23 cellular contexts compared by ENCODE assay signal in the genomic region with DNA sequence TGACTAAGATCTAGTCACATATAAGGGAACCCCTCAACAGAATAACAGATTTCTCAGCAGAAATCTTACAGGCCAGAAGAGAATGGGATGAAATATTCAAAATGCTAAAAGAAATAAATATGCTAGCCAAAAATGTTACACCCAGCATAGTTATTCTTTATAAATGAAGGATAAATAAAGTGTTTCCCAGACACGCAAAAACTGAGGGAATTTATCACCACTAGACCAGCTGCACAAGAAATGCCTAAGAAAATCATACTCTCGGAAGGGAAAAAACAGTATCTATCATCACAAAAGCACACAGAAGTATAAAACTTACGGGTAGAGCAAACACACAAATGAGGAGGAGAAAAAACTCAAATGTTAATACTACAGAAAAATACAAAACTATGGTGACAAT.
DNase-seq lines count a peak whose midpoint lies in the region; ATAC-seq, FAIRE-seq and TF ChIP-seq lines count a peak whose summit lies in the region.
"Had no signal": no experiment of that assay in that cellular context is flagged by ENCODE, and none has a peak within 500 bp of the region (broad histone marks: within the 10 kb centered on the region; RNA-seq: fewer than 3 reads in every experiment).

No MANE protein-coding gene starts in this region.

- H2BK15ac ChIP-seq in mesendoderm (replicated peaks; ENCODE audit: low read depth): no peak overlapping the region

- no peaks in the 10 kb centered on the region for H3K9me2 ChIP-seq in PC-9 (ENCODE audit: insufficient read depth)

- POLR2A ChIA-PET in HepG2 (lab: Yijun Ruan, JAX) (no interaction called here), PC-9 (lab: Charles Lee; ENCODE audit: unreplicated experiment) (no interaction called here)

- H3F3A ChIP-seq in PC-9 (ENCODE audit: insufficient read depth, low read depth): no peaks in the 10 kb centered on the region

- H3K23ac ChIP-seq in mesendoderm (ENCODE audit: low read length): no peak overlapping the region

- no peak overlapping the region for H4K8ac ChIP-seq in mesendoderm (ENCODE audit: low read depth, low read length)

- H2BK120ac ChIP-seq in mesendoderm (ENCODE audit: low read depth, low read length): no peak overlapping the region

- H4K20me1 ChIP-seq in HepG2 (ENCODE audit: insufficient read depth, low read length) (no peaks in the 10 kb centered on the region), PC-9 (ENCODE audit: insufficient read depth) (no peaks in the 10 kb centered on the region)
- H4K20me1 ChIP-seq: BLaER1 had no signal

- ATAC-seq in HepG2 (no peak), right lobe of liver (no peak), HG02798 (IDR thresholded peaks at IDR 0.05; ENCODE audit: poor library complexity, unreplicated experiment) (no peak), GM19023 (IDR thresholded peaks at IDR 0.05; ENCODE audit: unreplicated experiment) (no peak)
- ATAC-seq: CD8-positive, alpha-beta T cell; HCT116 had no signal

- 14% methylated on average over 3 of the region's 3 CpGs for WGBS in HepG2 (ENCODE audit: low lambda C conversion rate)
- 64% methylated on average over 3 of the region's 3 CpGs for WGBS in right lobe of liver (ENCODE audit: insufficient coverage, low coverage, low lambda C conversion rate, missing lambda C conversion rate)
- no CpG with 5 or more reads among the region's 3 CpGs for WGBS in mesendoderm (ENCODE audit: extremely low coverage, insufficient coverage, low lambda C conversion rate)

- H3K36me3 Mint-ChIP-seq in nephron progenitor cell (ENCODE audit: low read depth) (peaks cover 37% of the 10 kb centered on the region), type B pancreatic cell (peaks cover 7% of the 10 kb centered on the region)
- H3K36me3 Mint-ChIP-seq: CD4-positive, CD25-positive, alpha-beta regulatory T cell; CD8-positive, alpha-beta T cell had no signal

- H3K27me3 ChIP-seq in HepG2 (ENCODE audit: control insufficient read depth in 1 of 2, insufficient read depth in 2 of 2, low read length in 2 of 2) (no peaks in the 10 kb centered on the region), right lobe of liver (no peaks in the 10 kb centered on the region), mesendoderm (ENCODE audit: insufficient read depth, low read length, poor library complexity) (no peaks in the 10 kb centered on the region), PC-9 (ENCODE audit: insufficient read depth, low read depth) (no peaks in the 10 kb centered on the region)
- H3K27me3 ChIP-seq: BLaER1 had no signal

- H3K27ac ChIP-seq in HepG2 (ENCODE audit: extremely low read length, insufficient read depth, low read length) (no peak overlapping the region), right lobe of liver (no peak overlapping the region), mesendoderm (ENCODE audit: low read depth, low read length) (no peak overlapping the region), PC-9 (no peak overlapping the region)
- H3K27ac ChIP-seq: 22Rv1, BLaER1, C4-2B had no signal

- H3K9ac ChIP-seq in HepG2 (ENCODE audit: insufficient read depth, low read depth, low read length): no peak overlapping the region
- H3K9ac ChIP-seq in mesendoderm (ENCODE audit: low read length): no peak overlapping the region
- H3K9ac ChIP-seq: BLaER1 had no signal

- H4K5ac ChIP-seq in mesendoderm (ENCODE audit: low read length): no peak overlapping the region

- no peak overlapping the region for H3K18ac ChIP-seq in mesendoderm (ENCODE audit: low read length)

- DNase-seq in HepG2 (ENCODE audit: low spot score): no peak
- DNase-seq in right lobe of liver: no peak
- DNase-seq in mesendoderm: peak; percentile 11
- DNase-seq in nephron progenitor cell: no peak
- no peak for DNase-seq in type B pancreatic cell (ENCODE audit: extremely low spot score, unreplicated experiment)
- no peak for DNase-seq in PC-9
- DNase-seq: Caco-2; CD4-positive, CD25-positive, alpha-beta regulatory T cell; CD8-positive, alpha-beta T cell; DMS153; DND-41; HFFc6 had no signal

- H3K4me3 ChIP-seq in HepG2 (replicated peaks in 1 of 3; ENCODE audit: insufficient read depth in 1 of 3, low read depth in 2 of 3, low read length in 3 of 3) (no peak overlapping the region), right lobe of liver (no peak overlapping the region), mesendoderm (ENCODE audit: low read length) (no peak overlapping the region), PC-9 (no peak overlapping the region)
- H3K4me3 ChIP-seq: BLaER1 had no signal

- H3K4me1 ChIP-seq in HepG2 (ENCODE audit: insufficient read depth, low read length) (no peaks in the 10 kb centered on the region), right lobe of liver (no peaks in the 10 kb centered on the region), mesendoderm (ENCODE audit: control insufficient read depth, low read depth, low read length) (no peaks in the 10 kb centered on the region), PC-9 (replicated peaks; ENCODE audit: insufficient read depth) (no peaks in the 10 kb centered on the region)
- H3K4me1 ChIP-seq: BLaER1, Caco-2 had no signal

- H3K56ac ChIP-seq in mesendoderm (ENCODE audit: low read length): no peak overlapping the region

- no peak overlapping the region for H2AK5ac ChIP-seq in mesendoderm (ENCODE audit: low read length)

- TF ChIP-seq POLR2A in HepG2 (IDR thresholded peaks at IDR 0.05; ENCODE audit: insufficient read depth in 1 of 2, low read depth in 2 of 2, low read length in 2 of 2): no peak
- no peak for TF ChIP-seq POLR2A in right lobe of liver (IDR thresholded peaks at IDR 0.05)

- H2AFZ ChIP-seq in HepG2 (ENCODE audit: low read length): no peak overlapping the region
- H2AFZ ChIP-seq in PC-9: no peak overlapping the region

- H3K4ac ChIP-seq in mesendoderm (ENCODE audit: low read depth, low read length): no peak overlapping the region

- CTCF ChIA-PET in HepG2 (lab: Yijun Ruan, JAX; ENCODE audit: low intra/inter-chr PET ratio, low total read pairs): no interaction called here
- CTCF ChIA-PET in PC-9 (lab: Charles Lee): no interaction called here

- H3K27ac Mint-ChIP-seq in nephron progenitor cell (no peak overlapping the region), type B pancreatic cell (no peak overlapping the region)
- H3K27ac Mint-ChIP-seq: B cell; CD4-positive, CD25-positive, alpha-beta regulatory T cell; CD8-positive, alpha-beta T cell; GM23338; HFFc6 had no signal

- H3K9me3 Mint-ChIP-seq in nephron progenitor cell (peaks cover 69% of the 10 kb centered on the region), type B pancreatic cell (peaks cover 17% of the 10 kb centered on the region)

- H3K27me3 Mint-ChIP-seq in nephron progenitor cell (ENCODE audit: low read depth, poor library complexity) (peaks cover 6% of the 10 kb centered on the region), type B pancreatic cell (no peaks in the 10 kb centered on the region)
- H3K27me3 Mint-ChIP-seq: B cell; CD4-positive, CD25-positive, alpha-beta regulatory T cell had no signal

- peak overlapping the region; percentile 39 for H3K4me3 Mint-ChIP-seq in nephron progenitor cell
- peak overlapping the region; percentile 48 for H3K4me3 Mint-ChIP-seq in type B pancreatic cell
- H3K4me3 Mint-ChIP-seq: B cell; CD4-positive, CD25-positive, alpha-beta regulatory T cell; CD8-positive, alpha-beta T cell; GM23338; HFFc6 had no signal

- no peaks in the 10 kb centered on the region for H3K36me3 ChIP-seq in HepG2 (replicated peaks in 1 of 2; ENCODE audit: control insufficient read depth in 1 of 2, insufficient read depth in 2 of 2, low read length in 2 of 2)
- no peaks in the 10 kb centered on the region for H3K36me3 ChIP-seq in right lobe of liver
- no peaks in the 10 kb centered on the region for H3K36me3 ChIP-seq in mesendoderm (ENCODE audit: control insufficient read depth, insufficient read depth, low read length)
- H3K36me3 ChIP-seq in PC-9 (ENCODE audit: low read depth): no peaks in the 10 kb centered on the region
- H3K36me3 ChIP-seq: BLaER1 had no signal

- no peak overlapping the region for H2BK5ac ChIP-seq in mesendoderm (ENCODE audit: low read length)

- in situ Hi-C loops in HepG2 (cut with HindIII; ENCODE audit: extremely low pct_ligation_motif_present, low pct_unique_long_range_greater_than_20kb): no loop called here

- peaks cover 4% of the 10 kb centered on the region for H3K4me1 Mint-ChIP-seq in nephron progenitor cell
- H3K4me1 Mint-ChIP-seq in type B pancreatic cell (ENCODE audit: unreplicated experiment): no peaks in the 10 kb centered on the region
- H3K4me1 Mint-ChIP-seq: B cell; CD4-positive, CD25-positive, alpha-beta regulatory T cell had no signal

- TF ChIP-seq EP300 in HepG2 (IDR thresholded peaks at IDR 0.05; ENCODE audit: low read depth in 2 of 2, low read length in 2 of 2): no peak
- no peak for TF ChIP-seq EP300 in HepG2 (CRISPR knock-in tag; IDR thresholded peaks at IDR 0.05; ENCODE audit: borderline replicate concordance)

- peaks cover 33% of the 10 kb centered on the region for H3K9me3 ChIP-seq in HepG2 (ENCODE audit: low read length)
- H3K9me3 ChIP-seq in right lobe of liver: no peaks in the 10 kb centered on the region
- H3K9me3 ChIP-seq in PC-9 (ENCODE audit: insufficient read depth, low read depth): no peaks in the 10 kb centered on the region

- H3K79me2 ChIP-seq in HepG2 (ENCODE audit: insufficient read depth, low read length) (no peaks in the 10 kb centered on the region), mesendoderm (ENCODE audit: control insufficient read depth, insufficient read depth, low read length) (no peaks in the 10 kb centered on the region), PC-9 (ENCODE audit: low read depth) (no peaks in the 10 kb centered on the region)

- intact Hi-C loops in HepG2 (cut with micrococcal nuclease; ENCODE audit: unreplicated experiment) (no loop called here), right lobe of liver (cut with DNase I) (no loop called here), PC-9 (cut with micrococcal nuclease; ENCODE audit: unreplicated experiment) (no loop called here)

- no peak for FAIRE-seq in HepG2 (lab: Jason Lieb, UNC)
- FAIRE-seq: A204.1, G401.6, GM12892 had no signal

- BruUV-seq in HepG2 (replicated peaks; lab: Mats Ljungman, UMichigan) (no TSS peak), PC-9 (replicated peaks; lab: Mats Ljungman, UMichigan) (no TSS peak)

- TF ChIP-seq CTCF in HepG2 (CRISPR knock-in tag; IDR thresholded peaks at IDR 0.05) (no peak), right lobe of liver (IDR thresholded peaks at IDR 0.05) (no peak), nephron progenitor cell (IDR thresholded peaks at IDR 0.05) (no peak), type B pancreatic cell (conservative IDR thresholded peaks at IDR 0.05) (no peak), PC-9 (conservative IDR thresholded peaks at IDR 0.05) (no peak)

- no peak for TF ChIP-seq RAD21 in HepG2 (CRISPR knock-in tag; IDR thresholded peaks at IDR 0.05)

- H3K79me1 ChIP-seq in mesendoderm (ENCODE audit: low read length): no peaks in the 10 kb centered on the region

- H3K4me2 ChIP-seq in HepG2 (ENCODE audit: low read depth, low read length): no peak overlapping the region
- no peak overlapping the region for H3K4me2 ChIP-seq in mesendoderm (ENCODE audit: low read length)
- H3K4me2 ChIP-seq in PC-9: no peak overlapping the region
- H3K4me2 ChIP-seq: BLaER1 had no signal

TF ChIP-seq in HepG2, 621 proteins besides CTCF, POLR2A, EP300 and RAD21 (continues in another document):
- no peak for TF ChIP-seq YEATS4 (CRISPR knock-in tag; IDR thresholded peaks at IDR 0.05; ENCODE audit: borderline replicate concordance)
- peak; percentile 72; the same call in 1 of the 2 replicates for TF ChIP-seq ZNF337 (CRISPR knock-in tag; IDR thresholded peaks at IDR 0.05; ENCODE audit: borderline replicate concordance, low read depth)
- no peak for TF ChIP-seq CBX1 (IDR thresholded peaks at IDR 0.05; ENCODE audit: low read depth)
